In genomic region chr2:111119004-111119846, GRCh38 we compare ENCODE assay signal across 8 cellular contexts. TPM values are rescaled to one million over a fixed set of nuclear protein-coding genes. Genes with fewer than 3 reads are reported as not detected.
DNase-seq lines count a peak whose midpoint lies in the region; ATAC-seq and TF ChIP-seq lines count a peak whose summit lies in the region.

No MANE protein-coding gene starts in this region.

- H3K4me1 Mint-ChIP-seq in CD14-positive monocyte, result peaks cover 46% of the 10 kb centered on the region

- CTCF ChIA-PET in A673 (lab: Charles Lee), result no interaction called here

- peaks cover 15 to 25% of the 10 kb centered on the region in 2 donors for H3K36me3 Mint-ChIP-seq in CD14-positive monocyte

- peak overlapping the region in 2 of 7 donors; percentile 50 to 59 for H3K27ac Mint-ChIP-seq in CD14-positive monocyte

- peak overlapping the region; percentile 92 to 98 for H3K4me3 Mint-ChIP-seq in CD14-positive monocyte

- no peak overlapping the region for H2AFZ ChIP-seq in neural cell (ENCODE audit: low read depth, low read length)

- H4K20me1 ChIP-seq in neural cell (ENCODE audit: insufficient read depth), result no peaks in the 10 kb centered on the region

- H3K36me3 ChIP-seq in neural cell (ENCODE audit: insufficient read depth, low read length) (no peaks in the 10 kb centered on the region), vagina (peaks cover 0 to 6% of the 10 kb centered on the region in 2 donors), A673 (ENCODE audit: insufficient read depth, low read length, poor library complexity, severe bottlenecking) (no peaks in the 10 kb centered on the region)

- H3K9ac ChIP-seq in neural cell (ENCODE audit: low read length), result no peak overlapping the region

- no peak for TF ChIP-seq RAD21 in neural cell (conservative IDR thresholded peaks at IDR 0.05)

- no TSS peak for BruUV-seq in A673 (replicated peaks; lab: Mats Ljungman, UMichigan)

- no peak overlapping the region for H3K4me2 ChIP-seq in neural cell (ENCODE audit: low read length)

- peaks cover 0 to 27% (median 7%) of the 10 kb centered on the region in 7 donors for H3K9me3 Mint-ChIP-seq in CD14-positive monocyte

- H3K9me3 ChIP-seq in neural cell (ENCODE audit: low read length) (no peaks in the 10 kb centered on the region), vagina (no peaks in the 10 kb centered on the region), A673 (ENCODE audit: low read depth, low read length, poor library complexity, severe bottlenecking) (no peaks in the 10 kb centered on the region)

- no peak overlapping the region for H3K27ac ChIP-seq in neural cell (ENCODE audit: low read length)
- no peak overlapping the region for H3K27ac ChIP-seq in vagina
- no peak overlapping the region for H3K27ac ChIP-seq in A673 (ENCODE audit: low read depth, low read length, poor library complexity, severe bottlenecking)

- ATAC-seq in HG03139 (IDR thresholded peaks at IDR 0.05; ENCODE audit: unreplicated experiment) (no peak), GM19351 (IDR thresholded peaks at IDR 0.05; ENCODE audit: unreplicated experiment) (no peak)

- POLR2A ChIA-PET in A673 (lab: Charles Lee; ENCODE audit: low non-redundant PET), result no interaction called here

- peaks cover 52 to 62% (median 56%) of the 10 kb centered on the region in 3 donors for H3K27me3 Mint-ChIP-seq in CD14-positive monocyte (ENCODE audit: low read depth in 3 of 3)

- peak overlapping the region; percentile 94 for H3K4me3 ChIP-seq in neural cell (ENCODE audit: low read length)
- H3K4me3 ChIP-seq in vagina, result peak overlapping the region; percentile 42 to 88
- no peak overlapping the region for H3K4me3 ChIP-seq in A673 (ENCODE audit: low read depth, low read length, poor library complexity, severe bottlenecking)

- TF ChIP-seq CTCF in CD14-positive monocyte (IDR thresholded peaks at IDR 0.05) (no peak), neural cell (IDR thresholded peaks at IDR 0.05; ENCODE audit: poor library complexity, severe bottlenecking) (no peak), vagina (IDR thresholded peaks at IDR 0.05) (no peak), A673 (conservative IDR thresholded peaks at IDR 0.05; ENCODE audit: low read depth, low read length) (no peak)

- H3K27me3 ChIP-seq in neural cell (ENCODE audit: insufficient read depth, low read depth, low read length), result peaks cover 69% of the 10 kb centered on the region
- H3K27me3 ChIP-seq in vagina, result no peaks in the 10 kb centered on the region
- H3K27me3 ChIP-seq in A673 (replicated peaks; ENCODE audit: insufficient read depth, low read depth, low read length, poor library complexity), result peaks cover 23% of the 10 kb centered on the region

- no peak for DNase-seq in CD14-positive monocyte (ENCODE audit: low spot score)
- peak; percentile 52 for DNase-seq in UCSD-AML1 (lab: John Stamatoyannopoulos, UW; ENCODE audit: unreplicated experiment)
- DNase-seq in ecto neural progenitor cell (ENCODE audit: low spot score), result peak; percentile 61
- no peak for DNase-seq in vagina (ENCODE audit: extremely low spot score in 2 of 2)
- DNase-seq in A673 (ENCODE audit: low spot score), result no peak

- no peaks in the 10 kb centered on the region for H3K9me2 ChIP-seq in neural cell (ENCODE audit: insufficient read depth, low read length)

- no peaks in the 10 kb centered on the region for H3F3A ChIP-seq in neural cell (ENCODE audit: insufficient read depth, low read length, poor library complexity, severe bottlenecking)

- TF ChIP-seq EP300 in neural cell (conservative IDR thresholded peaks at IDR 0.05; ENCODE audit: poor library complexity, severe bottlenecking), result no peak

- intact Hi-C loops in CD14-positive monocyte (cut with micrococcal nuclease) (loop anchor here (5.0 to 10.0 kb wide), 2 partner anchors 304 to 583 kb away; no protein-coding TSS in a partner anchor), vagina (cut with DNase I) (loop anchor here (10.0 kb wide), 1 partner anchor 546 kb away; no protein-coding TSS in a partner anchor), A673 (cut with micrococcal nuclease; ENCODE audit: unreplicated experiment) (loop anchor here (5.0 kb wide), 1 partner anchor 338 kb away; no protein-coding TSS in a partner anchor)

- H3K4me1 ChIP-seq in vagina, result peaks cover 58% of the 10 kb centered on the region
- peaks cover 6% of the 10 kb centered on the region for H3K4me1 ChIP-seq in A673 (ENCODE audit: insufficient read depth, low read length, poor library complexity, severe bottlenecking)

- TF ChIP-seq POLR2A in vagina (IDR thresholded peaks at IDR 0.05), result no peak

- H3K79me2 ChIP-seq in neural cell (replicated peaks; ENCODE audit: insufficient read depth, low read length), result no peaks in the 10 kb centered on the region

TF ChIP-seq in neural cell, 6 proteins besides CTCF, POLR2A, EP300 and RAD21:
- TF ChIP-seq POLR2AphosphoS5 (IDR thresholded peaks at IDR 0.05) (no peak), TAF1 (IDR thresholded peaks at IDR 0.05; ENCODE audit: low read depth) (no peak), REST (IDR thresholded peaks at IDR 0.05; ENCODE audit: borderline replicate concordance) (no peak), SMC3 (conservative IDR thresholded peaks at IDR 0.05; ENCODE audit: poor library complexity) (no peak), MXI1 (conservative IDR thresholded peaks at IDR 0.05; ENCODE audit: poor library complexity, severe bottlenecking) (no peak), EZH2 (IDR thresholded peaks at IDR 0.05; ENCODE audit: borderline replicate concordance, insufficient read depth, low read length, poor library complexity, severe bottlenecking) (peak; percentile 73)

RNA-seq across cellular contexts. Expression of gene BCL2L11, which starts 1.5 kb away (rescaled TPM):
- polyA plus RNA-seq in CD14-positive monocyte (10 to 100 TPM in 1 of 2 donors, 1 to 10 TPM in 1; 8.8 to 20.4 TPM), neural cell (2.6 and 42.1 TPM in 2 replicates)
- 9.7 and 11.0 TPM in 2 replicates for polyA minus RNA-seq in neural cell
- total RNA-seq in vagina (90.1 TPM), A673 (2021) (12.0 and 12.6 TPM in 2 replicates)

Comparison
In these comparisons a context has a peak if more than half of its experiments do, and no peak if none do; other contexts are left out.
1. DNase-seq: peak in UCSD-AML1 (single experiment) and ecto neural progenitor cell (single experiment); none in CD14-positive monocyte (single experiment), vagina (0 of 2) and A673 (single experiment).